In genomic region chr1:223110963-223111362, GRCh38 we compare ENCODE assay signal across 27 cellular contexts. TPM values are rescaled to one million over a fixed set of nuclear protein-coding genes. Genes with fewer than 3 reads are reported as not detected.
"Had no signal": no experiment of that assay in that cellular context is flagged by ENCODE, and none has a peak within 500 bp of the region (broad histone marks: within the 10 kb centered on the region; RNA-seq: fewer than 3 reads in every experiment).

No MANE protein-coding gene starts in this region.

- H3K27ac Mint-ChIP-seq: activated naive CD4-positive, alpha-beta T cell treated with anti-CD3 and anti-CD28 coated beads, Interleukin-2, amount 50 U/mL, for 24 hours; activated T-cell treated with anti-CD3 and anti-CD28 coated beads, Interleukin-2, amount 50 U/mL, for 24 hours; activated T-helper 17 cell treated with anti-CD3 and anti-CD28 coated beads, Interleukin-2, amount 50 U/mL, for 72 hours; mesothelial cell of epicardium; progenitor cell of endocrine pancreas; stimulated activated effector memory CD8-positive, alpha-beta T cell treated with anti-CD3 and anti-CD28 coated beads, Interleukin-12 subunit alpha, Interleukin-12 subunit beta, amount 100 ng/mL, for 72 hours; WTC11 had no signal

- ATAC-seq: activated T-helper 17 cell treated with anti-CD3 and anti-CD28 coated beads, Interleukin-2, amount 50 U/mL, for 72 hours; body of pancreas; gastroesophageal sphincter; left colon; sciatic nerve; stimulated activated effector memory CD8-positive, alpha-beta T cell treated with anti-CD3 and anti-CD28 coated beads, Interleukin-12 subunit alpha, Interleukin-12 subunit beta, amount 100 ng/mL, for 72 hours; WTC11 had no signal

- H3K4me1 Mint-ChIP-seq: activated T-helper 17 cell treated with anti-CD3 and anti-CD28 coated beads, Interleukin-2, amount 50 U/mL, for 72 hours; naive B cell; WTC11 had no signal

- H3K36me3 Mint-ChIP-seq: mesothelial cell of epicardium; stimulated activated effector memory CD8-positive, alpha-beta T cell treated with anti-CD3 and anti-CD28 coated beads, Interleukin-12 subunit alpha, Interleukin-12 subunit beta, amount 100 ng/mL, for 72 hours; WTC11 had no signal

- H3K4me3 Mint-ChIP-seq: activated naive CD4-positive, alpha-beta T cell treated with anti-CD3 and anti-CD28 coated beads, Interleukin-2, amount 50 U/mL, for 24 hours; activated T-cell treated with anti-CD3 and anti-CD28 coated beads, Interleukin-2, amount 50 U/mL, for 24 hours; activated T-helper 17 cell treated with anti-CD3 and anti-CD28 coated beads, Interleukin-2, amount 50 U/mL, for 72 hours; mesothelial cell of epicardium; naive B cell; stimulated activated effector memory CD8-positive, alpha-beta T cell treated with anti-CD3 and anti-CD28 coated beads, Interleukin-12 subunit alpha, Interleukin-12 subunit beta, amount 100 ng/mL, for 72 hours; WTC11 had no signal

- DNase-seq: activated CD4-positive, alpha-beta T cell treated with anti-CD3 and anti-CD28 coated beads for 1 hour; activated CD8-positive, alpha-beta memory T cell treated with anti-CD3 and anti-CD28 coated beads for 24 hours; activated gamma-delta T cell treated with Interleukin-2 at 50 U/mL for 16 hours; activated T-cell treated with anti-CD3 and anti-CD28 coated beads, Interleukin-2, amount 50 U/mL, for 24 hours; adrenal gland; aorta; body of pancreas; hippocampal formation; left colon; naive B cell; ovary; retina; stimulated activated CD4-positive, alpha-beta T cell treated with anti-CD3 and anti-CD28 coated beads, Interleukin-4, amount 100 ng/mL, for 24 hours; testis; transverse colon had no signal

- H3K27ac ChIP-seq: adrenal gland, cardiac muscle cell, gastroesophageal sphincter, ovary, skin epidermis, testis, transverse colon had no signal

- H3K27me3 ChIP-seq: adrenal gland, body of pancreas, cardiac muscle cell, gastroesophageal sphincter, ovary, testis, transverse colon had no signal

- H3K27me3 Mint-ChIP-seq: activated naive CD4-positive, alpha-beta T cell treated with anti-CD3 and anti-CD28 coated beads, Interleukin-2, amount 50 U/mL, for 24 hours; progenitor cell of endocrine pancreas had no signal

- H3K9me3 Mint-ChIP-seq: activated naive CD4-positive, alpha-beta T cell treated with anti-CD3 and anti-CD28 coated beads, Interleukin-2, amount 50 U/mL, for 24 hours; activated T-cell treated with anti-CD3 and anti-CD28 coated beads, Interleukin-2, amount 50 U/mL, for 24 hours; activated T-helper 17 cell treated with anti-CD3 and anti-CD28 coated beads, Interleukin-2, amount 50 U/mL, for 72 hours; naive B cell; stimulated activated effector memory CD8-positive, alpha-beta T cell treated with anti-CD3 and anti-CD28 coated beads, Interleukin-12 subunit alpha, Interleukin-12 subunit beta, amount 100 ng/mL, for 72 hours had no signal

RNA-seq across cellular contexts. Expression of gene TLR5, which starts 32.1 kb away (rescaled TPM):
- total RNA-seq: fibroblast of villous mesenchyme; T-helper 1 cell treated with Interleukin-12 subunit alpha and Interleukin-12 subunit beta and Interleukin-4 antibody, amounts not matched to agents 30 ng/mL and 1 ng/mL, for 36 hours had no signal
